In the genomic region with DNA sequence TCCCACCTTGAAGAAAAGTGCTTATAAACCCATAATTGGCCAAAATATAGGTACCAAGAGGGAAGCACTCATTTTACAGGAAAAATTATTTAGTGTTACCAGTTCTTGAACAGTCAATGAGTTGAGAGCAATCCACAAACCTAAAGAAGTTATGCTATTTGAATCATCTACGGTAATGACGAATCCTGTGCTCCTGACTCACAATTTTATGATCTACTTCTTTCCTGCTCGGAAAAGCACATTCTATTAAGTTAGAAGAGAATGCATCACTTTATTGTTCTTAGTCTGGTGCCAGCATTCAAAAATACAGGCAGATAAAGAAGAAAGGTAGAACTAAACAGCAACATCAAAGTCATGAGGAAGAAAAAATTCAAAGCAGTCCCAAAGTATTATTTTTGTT, we compare ENCODE assay signal across 1 cellular context.
TF ChIP-seq lines count a peak whose summit lies in the region.

No MANE protein-coding gene starts in this region.

TF ChIP-seq in SK-N-SH, 30 proteins besides CTCF, POLR2A, EP300 and RAD21 (continued from another document):
- TF ChIP-seq, protein P1, sequence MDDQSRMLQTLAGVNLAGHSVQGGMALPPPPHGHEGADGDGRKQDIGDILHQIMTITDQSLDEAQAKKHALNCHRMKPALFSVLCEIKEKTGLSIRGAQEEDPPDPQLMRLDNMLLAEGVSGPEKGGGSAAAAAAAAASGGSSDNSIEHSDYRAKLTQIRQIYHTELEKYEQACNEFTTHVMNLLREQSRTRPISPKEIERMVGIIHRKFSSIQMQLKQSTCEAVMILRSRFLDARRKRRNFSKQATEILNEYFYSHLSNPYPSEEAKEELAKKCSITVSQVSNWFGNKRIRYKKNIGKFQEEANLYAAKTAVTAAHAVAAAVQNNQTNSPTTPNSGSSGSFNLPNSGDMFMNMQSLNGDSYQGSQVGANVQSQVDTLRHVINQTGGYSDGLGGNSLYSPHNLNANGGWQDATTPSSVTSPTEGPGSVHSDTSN (IDR thresholded peaks at IDR 0.05), result no peak
- no peak for TF ChIP-seq CHD2 (IDR thresholded peaks at IDR 0.05; ENCODE audit: low read length, partially characterized antibody)
